ENCODE assay signal across 8 cellular contexts in genomic region chr10:121929936-121930728, GRCh38. TPM values are rescaled to one million over a fixed set of nuclear protein-coding genes. Genes with fewer than 3 reads are reported as not detected.
A peak's percentile ranks its signal among the peaks of the same experiment; 100 is the strongest.
DNase-seq lines count a peak whose midpoint lies in the region; ATAC-seq, FAIRE-seq and TF ChIP-seq lines count a peak whose summit lies in the region.
"Not testable (repeated sequence)": the region's sequence is repeated elsewhere in the genome, so short reads cannot be mapped to it uniquely, and the experiment has no call there.

No MANE protein-coding gene starts in this region.

- H2BK15ac ChIP-seq in H9 (ENCODE audit: low read depth, low read length), result not testable (repeated sequence)

- H3K9me2 ChIP-seq in PC-3 (replicated peaks; ENCODE audit: low read length), result not testable (repeated sequence)

- peak overlapping the region; percentile 66 to 93 for H3K4me3 Mint-ChIP-seq in H9
- peak overlapping the region; percentile 63 for H3K4me3 Mint-ChIP-seq in activated CD4-positive, alpha-beta T cell treated with anti-CD3 and anti-CD28 coated beads, Interleukin-2, amount 10 ng/mL, durations not matched to agents 24 days and 14 days
- peak overlapping the region; percentile 60 for H3K4me3 Mint-ChIP-seq in activated naive CD4-positive, alpha-beta T cell treated with anti-CD3 and anti-CD28 coated beads, Interleukin-2, amount 10 ng/mL, durations not matched to agents 7 days and 5 days
- peak overlapping the region; percentile 1 to 86 for H3K4me3 Mint-ChIP-seq in effector memory CD8-positive, alpha-beta T cell
- peak overlapping the region; percentile 75 for H3K4me3 Mint-ChIP-seq in neural progenitor cell

- intact Hi-C loops in PC-3 (cut with micrococcal nuclease), result not testable (repeated sequence)
- intact Hi-C loops in activated CD4-positive, alpha-beta T cell treated with anti-CD3 and anti-CD28 coated beads, Interleukin-2, amount 10 ng/mL, durations not matched to agents 24 days and 14 days (cut with micrococcal nuclease), result loop anchor here (5.0 to 10.0 kb wide), 2 partner anchors 1075 to 1078 kb away; partner anchors contain the start of genes ACADSB, IKZF5 and WDR11
- intact Hi-C loops in HepG2 (cut with micrococcal nuclease; ENCODE audit: unreplicated experiment), result loop anchor here (2.0 to 5.0 kb wide), 3 partner anchors 45 to 182 kb away; partner anchors contain the start of gene NSMCE4A

- not testable (repeated sequence) for ATAC-seq in PC-3; effector memory CD8-positive, alpha-beta T cell (replicated peaks); HepG2

- no CpG with 5 or more reads among the region's 15 CpGs for WGBS in H9 (ENCODE audit: extremely low coverage, insufficient read length, low lambda C conversion rate)
- WGBS in HepG2 (ENCODE audit: low lambda C conversion rate), result 1% methylated on average over 15 of the region's 15 CpGs

- H3K4me1 Mint-ChIP-seq in H9, result peaks cover 23 to 27% of the 10 kb centered on the region in 2 experiments
- H3K4me1 Mint-ChIP-seq in activated CD4-positive, alpha-beta T cell treated with anti-CD3 and anti-CD28 coated beads, Interleukin-2, amount 10 ng/mL, durations not matched to agents 24 days and 14 days, result peaks cover 17% of the 10 kb centered on the region
- H3K4me1 Mint-ChIP-seq in activated naive CD4-positive, alpha-beta T cell treated with anti-CD3 and anti-CD28 coated beads, Interleukin-2, amount 10 ng/mL, durations not matched to agents 7 days and 5 days, result peaks cover 31% of the 10 kb centered on the region
- H3K4me1 Mint-ChIP-seq in effector memory CD8-positive, alpha-beta T cell (ENCODE audit: low read depth in 2 of 2), result peaks cover 12 to 27% of the 10 kb centered on the region in 2 donors
- peaks cover 30% of the 10 kb centered on the region for H3K4me1 Mint-ChIP-seq in neural progenitor cell

- peak overlapping the region; percentile 74 to 87 (median 77); a peak in 6 of 7 replicates for H3K27ac Mint-ChIP-seq in H9
- H3K27ac Mint-ChIP-seq in activated CD4-positive, alpha-beta T cell treated with anti-CD3 and anti-CD28 coated beads, Interleukin-2, amount 10 ng/mL, durations not matched to agents 24 days and 14 days; activated naive CD4-positive, alpha-beta T cell treated with anti-CD3 and anti-CD28 coated beads, Interleukin-2, amount 10 ng/mL, durations not matched to agents 7 days and 5 days: not testable (repeated sequence)
- H3K27ac Mint-ChIP-seq in effector memory CD8-positive, alpha-beta T cell, result peak overlapping the region; percentile 11 to 91
- H3K27ac Mint-ChIP-seq in neural progenitor cell, result peak overlapping the region; percentile 61

- H4K5ac ChIP-seq in H9 (ENCODE audit: insufficient read length, low read depth, low read length), result not testable (repeated sequence)

- not testable (repeated sequence) for H2BK5ac ChIP-seq in H9 (ENCODE audit: insufficient read length, low read length)

- not testable (repeated sequence) for H3T11ph ChIP-seq in H9 (ENCODE audit: low read length)

- H3K23ac ChIP-seq in H9 (ENCODE audit: insufficient read length, low read depth, low read length), result not testable (repeated sequence)

- TF ChIP-seq RAD21 in HepG2 (CRISPR knock-in tag; IDR thresholded peaks at IDR 0.05), result not testable (repeated sequence)

- not testable (repeated sequence) for H3K9me3 ChIP-seq in BLaER1 treated with 17β-estradiol and CSF1 and Interleukin-3, amounts not matched to agents 10 nM and 100 nM (replicated peaks in 1 of 11); H9 (ENCODE audit: control insufficient read depth, low read depth, low read length); PC-3 (ENCODE audit: low read length); HepG2 (ENCODE audit: low read length); neural progenitor cell (ENCODE audit: low read depth)

- not testable (repeated sequence) for TF ChIP-seq EP300 in HepG2 (IDR thresholded peaks at IDR 0.05; ENCODE audit: low read depth in 2 of 2, low read length in 2 of 2); HepG2 (CRISPR knock-in tag; IDR thresholded peaks at IDR 0.05; ENCODE audit: borderline replicate concordance)

- not testable (repeated sequence) for H3K18ac ChIP-seq in H9 (ENCODE audit: insufficient read length, low read depth, low read length)

- not testable (repeated sequence) for TF ChIP-seq CTCF in H9 (conservative IDR thresholded peaks at IDR 0.05); PC-3 (conservative IDR thresholded peaks at IDR 0.05; ENCODE audit: low read depth, low read length); HepG2 (CRISPR knock-in tag; IDR thresholded peaks at IDR 0.05); neural progenitor cell (IDR thresholded peaks at IDR 0.05)

- not testable (repeated sequence) for H4K91ac ChIP-seq in H9 (ENCODE audit: insufficient read length, low read depth, low read length)

- not testable (repeated sequence) for H3K23me2 ChIP-seq in H9 (ENCODE audit: insufficient read length, low read depth, low read length, poor library complexity, severe bottlenecking)

- not testable (repeated sequence) for H3K27me3 ChIP-seq in BLaER1 treated with 17β-estradiol and CSF1 and Interleukin-3, amounts not matched to agents 10 nM and 100 nM; H9 (ENCODE audit: insufficient read depth, low read length); PC-3 (ENCODE audit: low read length); HepG2 (ENCODE audit: control insufficient read depth in 1 of 2, insufficient read depth in 2 of 2, low read length in 2 of 2); neural progenitor cell

- POLR2A ChIA-PET in PC-3 (lab: Charles Lee; ENCODE audit: unreplicated experiment), result not testable (repeated sequence)
- POLR2A ChIA-PET in HepG2 (lab: Yijun Ruan, JAX), result interaction anchor here (1.3 to 1.7 kb wide), 2 partner anchors 133 to 183 kb away, joined by 3 to 4 read pairs; no protein-coding TSS in a partner anchor

- H3K36me3 ChIP-seq in BLaER1 treated with 17β-estradiol and CSF1 and Interleukin-3, amounts not matched to agents 10 nM and 100 nM, result peaks cover 0 to 13% (median 0%) of the 10 kb centered on the region in 11 experiments; a peak in 4 of 22 replicates
- not testable (repeated sequence) for H3K36me3 ChIP-seq in PC-3 (ENCODE audit: low read depth, low read length); HepG2 (replicated peaks in 1 of 2; ENCODE audit: control insufficient read depth in 1 of 2, insufficient read depth in 2 of 2, low read length in 2 of 2); neural progenitor cell

- H2AK5ac ChIP-seq in H9 (ENCODE audit: insufficient read length, low read length), result not testable (repeated sequence)

- not testable (repeated sequence) for DNase-seq in H9; PC-3; activated CD4-positive, alpha-beta T cell treated with anti-CD3 and anti-CD28 coated beads, Interleukin-2, amount 10 ng/mL, durations not matched to agents 24 days and 14 days; activated naive CD4-positive, alpha-beta T cell treated with anti-CD3 and anti-CD28 coated beads, Interleukin-2, amount 10 ng/mL, durations not matched to agents 7 days and 5 days; effector memory CD8-positive, alpha-beta T cell; neural progenitor cell (ENCODE audit: low spot score)
- DNase-seq in HepG2 (ENCODE audit: low spot score), result peak; percentile 79

- not testable (repeated sequence) for H4K8ac ChIP-seq in H9 (replicated peaks; ENCODE audit: insufficient read length, low read depth, low read length)

- not testable (repeated sequence) for H2BK120ac ChIP-seq in H9 (ENCODE audit: low read depth, low read length, poor library complexity, severe bottlenecking)

- not testable (repeated sequence) for H2AFZ ChIP-seq in H9 (ENCODE audit: low read length); PC-3 (ENCODE audit: low read length); HepG2 (ENCODE audit: low read length); neural progenitor cell (replicated peaks)

- peak overlapping the region in 10 of 11 experiments; percentile 15 to 91 (median 86); a peak in 18 of 22 replicates for H3K4me2 ChIP-seq in BLaER1 treated with 17β-estradiol and CSF1 and Interleukin-3, amounts not matched to agents 10 nM and 100 nM
- H3K4me2 ChIP-seq in H9 (ENCODE audit: insufficient read depth, insufficient read length, low read length), result not testable (repeated sequence)
- H3K4me2 ChIP-seq in PC-3 (ENCODE audit: low read length) (0 out of 2 replicates have a peak overlapping the region, but pooled peaks have one; percentile 99), HepG2 (ENCODE audit: low read depth, low read length) (peak overlapping the region; percentile 74), neural progenitor cell (peak overlapping the region; percentile 27)

- in situ Hi-C loops in HepG2 (cut with HindIII; ENCODE audit: extremely low pct_ligation_motif_present, low pct_unique_long_range_greater_than_20kb), result not testable (repeated sequence)

- H3K79me1 ChIP-seq in H9 (ENCODE audit: insufficient read depth, low read depth, low read length, poor library complexity, severe bottlenecking), result not testable (repeated sequence)

- peak overlapping the region in 3 of 11 experiments; percentile 24 to 99 (median 96); a peak in 2 of 22 replicates for H3K9ac ChIP-seq in BLaER1 treated with 17β-estradiol and CSF1 and Interleukin-3, amounts not matched to agents 10 nM and 100 nM
- not testable (repeated sequence) for H3K9ac ChIP-seq in H9 (ENCODE audit: extremely low read depth, insufficient read length, low read length); PC-3 (ENCODE audit: low read length); neural progenitor cell
- H3K9ac ChIP-seq in HepG2 (ENCODE audit: insufficient read depth, low read depth, low read length), result peak overlapping the region; percentile 71

- not testable (repeated sequence) for H2BK20ac ChIP-seq in H9 (ENCODE audit: low read depth, low read length, poor library complexity, severe bottlenecking)

- BruUV-seq in PC-3 (replicated peaks; lab: Mats Ljungman, UMichigan); HepG2 (replicated peaks; lab: Mats Ljungman, UMichigan): not testable (repeated sequence)

- not testable (repeated sequence) for H3K4me3 ChIP-seq in BLaER1 treated with 17β-estradiol and CSF1 and Interleukin-3, amounts not matched to agents 10 nM and 100 nM; PC-3 (ENCODE audit: low read length); neural progenitor cell
- peak overlapping the region; percentile 55 to 98 (median 91) for H3K4me3 ChIP-seq in HepG2 (replicated peaks in 1 of 3; ENCODE audit: insufficient read depth in 1 of 3, low read depth in 2 of 3, low read length in 3 of 3)

- H3K14ac ChIP-seq in H9 (ENCODE audit: insufficient read depth, low read length), result not testable (repeated sequence)

- H3K36me3 Mint-ChIP-seq in H9 (ENCODE audit: insufficient read depth in 1 of 3, low read depth in 3 of 3) (peaks cover 0 to 24% (median 5%) of the 10 kb centered on the region in 3 experiments; a peak in 3 of 7 replicates), neural progenitor cell (peaks cover 22% of the 10 kb centered on the region)
- H3K36me3 Mint-ChIP-seq in activated CD4-positive, alpha-beta T cell treated with anti-CD3 and anti-CD28 coated beads, Interleukin-2, amount 10 ng/mL, durations not matched to agents 24 days and 14 days (ENCODE audit: low read depth); activated naive CD4-positive, alpha-beta T cell treated with anti-CD3 and anti-CD28 coated beads, Interleukin-2, amount 10 ng/mL, durations not matched to agents 7 days and 5 days: not testable (repeated sequence)
- peaks cover 18% of the 10 kb centered on the region for H3K36me3 Mint-ChIP-seq in effector memory CD8-positive, alpha-beta T cell (ENCODE audit: insufficient read depth)

- H3K27me3 Mint-ChIP-seq in H9 (ENCODE audit: low read depth); activated CD4-positive, alpha-beta T cell treated with anti-CD3 and anti-CD28 coated beads, Interleukin-2, amount 10 ng/mL, durations not matched to agents 24 days and 14 days; activated naive CD4-positive, alpha-beta T cell treated with anti-CD3 and anti-CD28 coated beads, Interleukin-2, amount 10 ng/mL, durations not matched to agents 7 days and 5 days; neural progenitor cell (ENCODE audit: insufficient read depth, low read depth): not testable (repeated sequence)
- peaks cover 7 to 12% of the 10 kb centered on the region in 2 donors for H3K27me3 Mint-ChIP-seq in effector memory CD8-positive, alpha-beta T cell

- H3F3A ChIP-seq in PC-3 (ENCODE audit: low read length, unreplicated experiment), result not testable (repeated sequence)
- H3F3A ChIP-seq in neural progenitor cell (ENCODE audit: low read depth), result peaks cover 23% of the 10 kb centered on the region

- not testable (repeated sequence) for H3K9me3 Mint-ChIP-seq in H9; activated CD4-positive, alpha-beta T cell treated with anti-CD3 and anti-CD28 coated beads, Interleukin-2, amount 10 ng/mL, durations not matched to agents 24 days and 14 days; activated naive CD4-positive, alpha-beta T cell treated with anti-CD3 and anti-CD28 coated beads, Interleukin-2, amount 10 ng/mL, durations not matched to agents 7 days and 5 days; effector memory CD8-positive, alpha-beta T cell; neural progenitor cell

- not testable (repeated sequence) for H3K79me2 ChIP-seq in H9 (ENCODE audit: insufficient read depth, low read length)
- H3K79me2 ChIP-seq in PC-3 (ENCODE audit: low read length), result peaks cover 36% of the 10 kb centered on the region
- H3K79me2 ChIP-seq in HepG2 (ENCODE audit: insufficient read depth, low read length), result peaks cover 33% of the 10 kb centered on the region
- H3K79me2 ChIP-seq in neural progenitor cell (ENCODE audit: low read depth), result peaks cover 37% of the 10 kb centered on the region

- peak; percentile 28 for FAIRE-seq in HepG2 (lab: Jason Lieb, UNC)

- TF ChIP-seq POLR2A in HepG2 (IDR thresholded peaks at IDR 0.05; ENCODE audit: insufficient read depth in 1 of 2, low read depth in 2 of 2, low read length in 2 of 2), result peak; percentile 38 to 50; a peak in 3 of 4 replicates

- H2BK12ac ChIP-seq in H9 (ENCODE audit: insufficient read length, low read depth, low read length), result not testable (repeated sequence)

- peaks cover 0 to 11% (median 0%) of the 10 kb centered on the region in 11 experiments; a peak in 2 of 22 replicates for H4K20me1 ChIP-seq in BLaER1 treated with 17β-estradiol and CSF1 and Interleukin-3, amounts not matched to agents 10 nM and 100 nM
- H4K20me1 ChIP-seq in H9 (ENCODE audit: control insufficient read depth, insufficient read depth, insufficient read length); PC-3 (ENCODE audit: low read length); HepG2 (ENCODE audit: insufficient read depth, low read length); neural progenitor cell (ENCODE audit: low read depth): not testable (repeated sequence)

- H3K4me1 ChIP-seq in BLaER1 treated with 17β-estradiol and CSF1 and Interleukin-3, amounts not matched to agents 10 nM and 100 nM, result peaks cover 28 to 46% (median 35%) of the 10 kb centered on the region in 10 experiments
- not testable (repeated sequence) for H3K4me1 ChIP-seq in H9 (ENCODE audit: insufficient read depth, low read length)
- peaks cover 12% of the 10 kb centered on the region for H3K4me1 ChIP-seq in PC-3 (ENCODE audit: insufficient read depth, low read length)
- H3K4me1 ChIP-seq in HepG2 (ENCODE audit: insufficient read depth, low read length), result peaks cover 67% of the 10 kb centered on the region
- peaks cover 14% of the 10 kb centered on the region for H3K4me1 ChIP-seq in neural progenitor cell

- H3K4ac ChIP-seq in H9 (ENCODE audit: low read depth, low read length), result not testable (repeated sequence)

- H3K56ac ChIP-seq in H9 (ENCODE audit: insufficient read length, low read depth, low read length), result not testable (repeated sequence)

- CTCF ChIA-PET in PC-3 (lab: Charles Lee); activated naive CD4-positive, alpha-beta T cell treated with anti-CD3 and anti-CD28 coated beads, Interleukin-2, amount 10 ng/mL, durations not matched to agents 7 days and 5 days (lab: Charles Lee); HepG2 (lab: Yijun Ruan, JAX; ENCODE audit: low intra/inter-chr PET ratio, low total read pairs): not testable (repeated sequence)

- H3K27ac ChIP-seq in BLaER1 treated with 17β-estradiol and CSF1 and Interleukin-3, amounts not matched to agents 10 nM and 100 nM, result peak overlapping the region in 3 of 11 experiments; percentile 7 to 38 (median 26); a peak in 3 of 22 replicates
- not testable (repeated sequence) for H3K27ac ChIP-seq in H9 (ENCODE audit: insufficient read length, low read depth, low read length); PC-3 (ENCODE audit: low read length); neural progenitor cell
- H3K27ac ChIP-seq in HepG2 (ENCODE audit: extremely low read length, insufficient read depth, low read length), result peak overlapping the region; percentile 95

RNA-seq across cellular contexts. Expression of gene ATE1, which starts 2.3 kb away (rescaled TPM):
- total RNA-seq in H9 (2021) (25.3 and 29.0 TPM in 2 replicates), PC-3 (2014; rRNA removed) (7.9 and 12.8 TPM in 2 replicates), HepG2 (2016; rRNA removed; fragmentation: Illumina TruSeq; extraction: Trizol) (42.2 and 68.9 TPM in 2 replicates), neural progenitor cell (ENCODE audit: low replicate concordance) (26.4 and 57.2 TPM in 2 replicates)
- total RNA-seq in activated CD4-positive, alpha-beta T cell treated with anti-CD3 and anti-CD28 coated beads, Interleukin-2, amount 10 ng/mL, durations not matched to agents 24 days and 14 days, result 39.0 and 39.1 TPM in 2 replicates
- 43.5 and 45.3 TPM in 2 replicates for total RNA-seq in HepG2 (2016; cell fraction: cytosol; rRNA removed; fragmentation: Illumina TruSeq; extraction: Trizol; ENCODE audit: low read depth)
- total RNA-seq in HepG2 (2016; cell fraction: insoluble cytoplasmic fraction; rRNA removed; fragmentation: Illumina TruSeq; extraction: Trizol), result 42.7 and 63.5 TPM in 2 replicates
- total RNA-seq in HepG2 (2016; cell fraction: membrane; rRNA removed; fragmentation: Illumina TruSeq; extraction: Trizol), result 36.0 and 39.2 TPM in 2 replicates
- 47.7 and 50.6 TPM in 2 replicates for total RNA-seq in HepG2 (2016; cell fraction: nucleus; rRNA removed; fragmentation: Illumina TruSeq; extraction: Trizol)
- polyA plus RNA-seq in HepG2 (2011; rRNA removed), result 13.9 and 17.5 TPM in 2 replicates
- 10.9 and 15.5 TPM in 2 replicates for polyA plus RNA-seq in HepG2 (2011; cell fraction: cytosol; rRNA removed)
- polyA plus RNA-seq in HepG2 (2011; cell fraction: nucleus; rRNA removed), result 8.0 and 12.0 TPM in 2 replicates
- polyA plus RNA-seq in HepG2 (2012), result 18.8 and 23.6 TPM in 2 replicates
- polyA plus RNA-seq in HepG2 (2016; cell fraction: cytosol; fragmentation: Illumina TruSeq; extraction: Trizol; ENCODE audit: low read depth), result 1.3 and 1.5 TPM in 2 replicates
- 40.1 and 45.1 TPM in 2 replicates for polyA plus RNA-seq in HepG2 (2016; cell fraction: insoluble cytoplasmic fraction; fragmentation: Illumina TruSeq; extraction: Trizol; ENCODE audit: low read depth)
- 5.8 and 7.3 TPM in 2 replicates for polyA plus RNA-seq in HepG2 (2016; cell fraction: membrane; fragmentation: Illumina TruSeq; extraction: Trizol; ENCODE audit: low read depth)
- 24.1 and 26.2 TPM in 2 replicates for polyA plus RNA-seq in HepG2 (2016; cell fraction: nucleus; fragmentation: Illumina TruSeq; extraction: Trizol; ENCODE audit: insufficient read depth, low read depth)
- 30.6 and 37.0 TPM in 2 replicates for polyA minus RNA-seq in HepG2 (2011; rRNA and poly(A)+ RNA removed; ENCODE audit: low replicate concordance)
- polyA minus RNA-seq in HepG2 (2011; cell fraction: cytosol; rRNA and poly(A)+ RNA removed), result 46.1 and 56.6 TPM in 2 replicates
- 54.5 and 71.6 TPM in 2 replicates for polyA minus RNA-seq in HepG2 (2011; cell fraction: nucleus; rRNA and poly(A)+ RNA removed)

RNA-seq across cellular contexts. Expression of gene NSMCE4A, which starts 44.9 kb away (rescaled TPM):
- total RNA-seq in H9 (2021) (59.0 and 60.5 TPM in 2 replicates), PC-3 (2014; rRNA removed) (46.3 and 47.3 TPM in 2 replicates), HepG2 (2016; rRNA removed; fragmentation: Illumina TruSeq; extraction: Trizol) (91.6 and 108 TPM in 2 replicates), neural progenitor cell (ENCODE audit: low replicate concordance) (159 and 223 TPM in 2 replicates)
- total RNA-seq in activated CD4-positive, alpha-beta T cell treated with anti-CD3 and anti-CD28 coated beads, Interleukin-2, amount 10 ng/mL, durations not matched to agents 24 days and 14 days, result 78.7 and 88.9 TPM in 2 replicates
- 46.8 and 47.9 TPM in 2 replicates for total RNA-seq in HepG2 (2016; cell fraction: cytosol; rRNA removed; fragmentation: Illumina TruSeq; extraction: Trizol; ENCODE audit: low read depth)
- 95.7 and 113 TPM in 2 replicates for total RNA-seq in HepG2 (2016; cell fraction: insoluble cytoplasmic fraction; rRNA removed; fragmentation: Illumina TruSeq; extraction: Trizol)
- total RNA-seq in HepG2 (2016; cell fraction: membrane; rRNA removed; fragmentation: Illumina TruSeq; extraction: Trizol), result 58.2 and 62.5 TPM in 2 replicates
- total RNA-seq in HepG2 (2016; cell fraction: nucleus; rRNA removed; fragmentation: Illumina TruSeq; extraction: Trizol), result 79.6 and 84.1 TPM in 2 replicates
- 47.0 and 61.1 TPM in 2 replicates for polyA plus RNA-seq in HepG2 (2011; rRNA removed)
- polyA plus RNA-seq in HepG2 (2011; cell fraction: cytosol; rRNA removed), result 26.3 and 29.5 TPM in 2 replicates
- 120 and 126 TPM in 2 replicates for polyA plus RNA-seq in HepG2 (2011; cell fraction: nucleus; rRNA removed)
- 42.3 and 49.9 TPM in 2 replicates for polyA plus RNA-seq in HepG2 (2012)
- 42.9 and 45.9 TPM in 2 replicates for polyA plus RNA-seq in HepG2 (2016; cell fraction: cytosol; fragmentation: Illumina TruSeq; extraction: Trizol; ENCODE audit: low read depth)
- polyA plus RNA-seq in HepG2 (2016; cell fraction: insoluble cytoplasmic fraction; fragmentation: Illumina TruSeq; extraction: Trizol; ENCODE audit: low read depth), result 98.9 and 108 TPM in 2 replicates
- polyA plus RNA-seq in HepG2 (2016; cell fraction: membrane; fragmentation: Illumina TruSeq; extraction: Trizol; ENCODE audit: low read depth), result 44.9 and 47.4 TPM in 2 replicates
- polyA plus RNA-seq in HepG2 (2016; cell fraction: nucleus; fragmentation: Illumina TruSeq; extraction: Trizol; ENCODE audit: insufficient read depth, low read depth), result 142 and 151 TPM in 2 replicates
- 11.7 and 12.0 TPM in 2 replicates for polyA minus RNA-seq in HepG2 (2011; rRNA and poly(A)+ RNA removed; ENCODE audit: low replicate concordance)
- 11.8 and 18.0 TPM in 2 replicates for polyA minus RNA-seq in HepG2 (2011; cell fraction: cytosol; rRNA and poly(A)+ RNA removed)
- 56.8 and 59.3 TPM in 2 replicates for polyA minus RNA-seq in HepG2 (2011; cell fraction: nucleus; rRNA and poly(A)+ RNA removed)

RNA-seq across cellular contexts. Expression of gene TACC2, which starts 58.8 kb away (rescaled TPM):
- 54.8 and 58.1 TPM in 2 replicates for total RNA-seq in H9 (2021)
- 27.9 and 31.7 TPM in 2 replicates for total RNA-seq in PC-3 (2014; rRNA removed)
- total RNA-seq in activated CD4-positive, alpha-beta T cell treated with anti-CD3 and anti-CD28 coated beads, Interleukin-2, amount 10 ng/mL, durations not matched to agents 24 days and 14 days, result not detected in 2 replicates
- total RNA-seq in HepG2 (2016; rRNA removed; fragmentation: Illumina TruSeq; extraction: Trizol), result 11.8 and 16.1 TPM in 2 replicates
- total RNA-seq in HepG2 (2016; cell fraction: cytosol; rRNA removed; fragmentation: Illumina TruSeq; extraction: Trizol; ENCODE audit: low read depth), result 3.0 and 3.6 TPM in 2 replicates
- total RNA-seq in HepG2 (2016; cell fraction: insoluble cytoplasmic fraction; rRNA removed; fragmentation: Illumina TruSeq; extraction: Trizol), result 11.8 and 16.2 TPM in 2 replicates
- 8.9 and 10.3 TPM in 2 replicates for total RNA-seq in HepG2 (2016; cell fraction: membrane; rRNA removed; fragmentation: Illumina TruSeq; extraction: Trizol)
- total RNA-seq in HepG2 (2016; cell fraction: nucleus; rRNA removed; fragmentation: Illumina TruSeq; extraction: Trizol), result 23.8 and 25.0 TPM in 2 replicates
- polyA plus RNA-seq in HepG2 (2011; rRNA removed), result 15.3 and 16.0 TPM in 2 replicates
- 7.6 and 10.9 TPM in 2 replicates for polyA plus RNA-seq in HepG2 (2011; cell fraction: cytosol; rRNA removed)
- 37.7 and 43.0 TPM in 2 replicates for polyA plus RNA-seq in HepG2 (2011; cell fraction: nucleus; rRNA removed)
- 21.9 and 23.8 TPM in 2 replicates for polyA plus RNA-seq in HepG2 (2012)
- 1.6 and 2.9 TPM in 2 replicates for polyA plus RNA-seq in HepG2 (2016; cell fraction: cytosol; fragmentation: Illumina TruSeq; extraction: Trizol; ENCODE audit: low read depth)
- polyA plus RNA-seq in HepG2 (2016; cell fraction: insoluble cytoplasmic fraction; fragmentation: Illumina TruSeq; extraction: Trizol; ENCODE audit: low read depth), result 24.0 and 27.9 TPM in 2 replicates
- 6.4 and 8.1 TPM in 2 replicates for polyA plus RNA-seq in HepG2 (2016; cell fraction: membrane; fragmentation: Illumina TruSeq; extraction: Trizol; ENCODE audit: low read depth)
- 35.9 and 48.4 TPM in 2 replicates for polyA plus RNA-seq in HepG2 (2016; cell fraction: nucleus; fragmentation: Illumina TruSeq; extraction: Trizol; ENCODE audit: insufficient read depth, low read depth)
- polyA minus RNA-seq in HepG2 (2011; rRNA and poly(A)+ RNA removed; ENCODE audit: low replicate concordance), result 10.4 and 18.0 TPM in 2 replicates
- 9.7 and 13.0 TPM in 2 replicates for polyA minus RNA-seq in HepG2 (2011; cell fraction: cytosol; rRNA and poly(A)+ RNA removed)
- polyA minus RNA-seq in HepG2 (2011; cell fraction: nucleus; rRNA and poly(A)+ RNA removed), result 30.6 and 33.9 TPM in 2 replicates
- total RNA-seq in neural progenitor cell (ENCODE audit: low replicate concordance), result 10.7 and 20.6 TPM in 2 replicates
